Comparison of ENCODE assay signal across 1 cellular context in the genomic region with DNA sequence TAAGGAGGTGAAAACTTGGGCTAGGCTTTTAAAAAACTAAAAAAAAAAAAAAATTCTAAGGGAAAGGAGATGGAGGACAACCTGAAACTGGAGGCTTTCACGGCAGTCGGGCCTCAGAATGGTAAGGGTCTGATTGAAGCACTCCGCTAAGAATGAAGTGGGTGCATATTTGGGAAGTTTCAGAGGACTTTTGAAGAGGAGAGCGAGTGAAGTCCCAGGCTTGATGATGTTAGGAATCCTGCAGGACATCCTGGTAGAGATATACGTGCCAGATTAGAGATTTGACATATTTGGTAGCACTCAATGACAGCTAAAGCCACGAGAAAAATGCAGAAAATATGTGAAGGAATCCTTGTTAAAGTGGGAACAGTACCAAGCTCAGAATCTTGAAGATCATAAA.
TF ChIP-seq lines count a peak whose summit lies in the region.

No MANE protein-coding gene starts in this region.

TF ChIP-seq in IMR-90, 13 proteins besides CTCF, POLR2A, EP300 and RAD21 (continued from another document):
- no peak for TF ChIP-seq CHD1 (IDR thresholded peaks at IDR 0.05; ENCODE audit: low read depth, low read length)
- no peak for TF ChIP-seq FOS (IDR thresholded peaks at IDR 0.05; ENCODE audit: low read depth, low read length)
- TF ChIP-seq NFE2L2 (IDR thresholded peaks at IDR 0.05; ENCODE audit: low read depth, low read length), result no peak
- TF ChIP-seq MXI1 (IDR thresholded peaks at IDR 0.05; ENCODE audit: borderline replicate concordance, low read depth, low read length), result no peak
- no peak for TF ChIP-seq BHLHE40 (IDR thresholded peaks at IDR 0.05; ENCODE audit: low read depth, low read length)
- TF ChIP-seq, protein P1, sequence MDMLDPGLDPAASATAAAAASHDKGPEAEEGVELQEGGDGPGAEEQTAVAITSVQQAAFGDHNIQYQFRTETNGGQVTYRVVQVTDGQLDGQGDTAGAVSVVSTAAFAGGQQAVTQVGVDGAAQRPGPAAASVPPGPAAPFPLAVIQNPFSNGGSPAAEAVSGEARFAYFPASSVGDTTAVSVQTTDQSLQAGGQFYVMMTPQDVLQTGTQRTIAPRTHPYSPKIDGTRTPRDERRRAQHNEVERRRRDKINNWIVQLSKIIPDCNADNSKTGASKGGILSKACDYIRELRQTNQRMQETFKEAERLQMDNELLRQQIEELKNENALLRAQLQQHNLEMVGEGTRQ (IDR thresholded peaks at IDR 0.05; ENCODE audit: low read depth, low read length), result no peak
